Comparison of ENCODE assay signal across 9 cellular contexts in genomic region chr10:86966008-86966654, GRCh38. TPM values are rescaled to one million over a fixed set of nuclear protein-coding genes. Genes with fewer than 3 reads are reported as not detected.
DNase-seq lines count a peak whose midpoint lies in the region; ATAC-seq, FAIRE-seq and TF ChIP-seq lines count a peak whose summit lies in the region.
"Had no signal": no experiment of that assay in that cellular context is flagged by ENCODE, and none has a peak within 500 bp of the region (broad histone marks: within the 10 kb centered on the region; RNA-seq: fewer than 3 reads in every experiment).

No MANE protein-coding gene starts in this region.

- H4K20me1 ChIP-seq in endothelial cell of umbilical vein (replicated peaks; ENCODE audit: control insufficient read depth, extremely low read depth, insufficient read depth, low read length): no peaks in the 10 kb centered on the region

- no peak for FAIRE-seq in endothelial cell of umbilical vein (lab: Jason Lieb, UNC)
- no peak for FAIRE-seq in HTR-8/SVneo (lab: Jason Lieb, UNC)

- H3K27ac Mint-ChIP-seq in T-helper 2 cell treated with Interferon-gamma antibody and Interleukin-4, amounts not matched to agents 5 μg/mL and 100 μg/mL, for 36 hours: no peak overlapping the region

- H3K27ac ChIP-seq in endothelial cell of umbilical vein (ENCODE audit: insufficient read depth, low read depth, low read length): no peak overlapping the region

- H3K9me3 ChIP-seq in endothelial cell of umbilical vein (replicated peaks; ENCODE audit: control insufficient read depth, insufficient read depth, low read length): no peaks in the 10 kb centered on the region

- H3K9me3 Mint-ChIP-seq in T-helper 2 cell treated with Interferon-gamma antibody and Interleukin-4, amounts not matched to agents 5 μg/mL and 100 μg/mL, for 36 hours: no peaks in the 10 kb centered on the region

- H3K79me2 ChIP-seq in endothelial cell of umbilical vein (ENCODE audit: control insufficient read depth, insufficient read depth, low read length): no peaks in the 10 kb centered on the region

- intact Hi-C loops in endothelial cell of umbilical vein (cut with micrococcal nuclease): loop anchor here (1.0 kb wide), 2 partner anchors 12 to 27 kb away; no protein-coding TSS in a partner anchor

- H3K27me3 Mint-ChIP-seq in T-helper 2 cell treated with Interferon-gamma antibody and Interleukin-4, amounts not matched to agents 5 μg/mL and 100 μg/mL, for 36 hours (ENCODE audit: low read depth): peaks cover 15% of the 10 kb centered on the region

- H2AFZ ChIP-seq in endothelial cell of umbilical vein (ENCODE audit: low read depth, low read length): peak overlapping the region; percentile 85

- H3K9ac ChIP-seq in endothelial cell of umbilical vein (replicated peaks; ENCODE audit: extremely low read depth, insufficient read depth, low read length): no peak overlapping the region

- no peaks in the 10 kb centered on the region for H3K36me3 ChIP-seq in endothelial cell of umbilical vein (ENCODE audit: control insufficient read depth in 2 of 2, extremely low read depth in 1 of 2, insufficient read depth in 2 of 2, low read length in 2 of 2)

- no peaks in the 10 kb centered on the region for H3K27me3 ChIP-seq in endothelial cell of umbilical vein (ENCODE audit: control insufficient read depth in 2 of 2, insufficient read depth in 2 of 2, low read length in 2 of 2)

- peaks cover 19% of the 10 kb centered on the region for H3K4me1 Mint-ChIP-seq in T-helper 2 cell treated with Interferon-gamma antibody and Interleukin-4, amounts not matched to agents 5 μg/mL and 100 μg/mL, for 36 hours (ENCODE audit: low read depth)

- dilution Hi-C loops in endothelial cell of umbilical vein (cut with MboI; ENCODE audit: extremely low pct_ligation_motif_present, low sequenced_read_pairs): no loop called here

- CTCF ChIA-PET in endothelial cell of umbilical vein (lab: Charles Lee): interaction anchor here (0.6 to 8.5 kb wide), 18 partner anchors 10 to 308 kb away, joined by 3 to 189 read pairs (median 4); partner anchors contain the start of genes MMRN2, SHLD2 and SNCG

- no peak for TF ChIP-seq CTCF in endothelial cell of umbilical vein (IDR thresholded peaks at IDR 0.05; ENCODE audit: extremely low read depth in 1 of 2, insufficient read depth in 1 of 2, low read depth in 1 of 2, low read length in 2 of 2)

- POLR2A ChIA-PET in endothelial cell of umbilical vein (lab: Charles Lee): interaction anchor here (0.6 kb wide), 1 partner anchor 12 kb away, joined by 10 read pairs; no protein-coding TSS in a partner anchor

- no peaks in the 10 kb centered on the region for H3K36me3 Mint-ChIP-seq in T-helper 2 cell treated with Interferon-gamma antibody and Interleukin-4, amounts not matched to agents 5 μg/mL and 100 μg/mL, for 36 hours (ENCODE audit: low read depth)

- peaks cover 51% of the 10 kb centered on the region for H3K4me1 ChIP-seq in endothelial cell of umbilical vein (ENCODE audit: control insufficient read depth, extremely low read depth, insufficient read depth, low read length)

- BruUV-seq in endothelial cell of umbilical vein (replicated peaks; lab: Mats Ljungman, UMichigan): no TSS peak

- no peak for DNase-seq in T-helper 2 cell treated with Interferon-gamma antibody and Interleukin-4, amounts not matched to agents 5 μg/mL and 100 μg/mL, for 36 hours (ENCODE audit: low spot score)
- DNase-seq in T-helper 2 cell (no peak), endothelial cell of umbilical vein (ENCODE audit: low read depth, low spot score) (no peak), HTR-8/SVneo (ENCODE audit: insufficient read length, low spot score) (no peak), ecto neural progenitor cell (ENCODE audit: low spot score) (no peak), SIG-M5 (lab: John Stamatoyannopoulos, UW) (no peak)
- DNase-seq in stimulated activated CD4-positive, alpha-beta T cell treated with anti-CD3 and anti-CD28 coated beads, Interleukin-2, amount 100 ng/mL, for 4 hours (ENCODE audit: low read depth): peak; percentile 16

- no peak overlapping the region for H3K4me2 ChIP-seq in endothelial cell of umbilical vein (ENCODE audit: insufficient read depth, low read length)

- H3K4me3 Mint-ChIP-seq in T-helper 2 cell treated with Interferon-gamma antibody and Interleukin-4, amounts not matched to agents 5 μg/mL and 100 μg/mL, for 36 hours: peak overlapping the region; percentile 46

- TF ChIP-seq POLR2A in endothelial cell of umbilical vein (IDR thresholded peaks at IDR 0.05; ENCODE audit: low read depth, low read length): no peak

- H3K4me3 ChIP-seq in endothelial cell of umbilical vein (replicated peaks in 1 of 3; ENCODE audit: insufficient read depth in 1 of 3, low read depth in 1 of 3, low read length in 3 of 3): no peak overlapping the region

- no peaks in the 10 kb centered on the region for H3K9me1 ChIP-seq in endothelial cell of umbilical vein (replicated peaks; ENCODE audit: control insufficient read depth, extremely low read depth, insufficient read depth, low read length)

- ATAC-seq in HG03354 (IDR thresholded peaks at IDR 0.05; ENCODE audit: poor library complexity, severe bottlenecking, unreplicated experiment): peak; percentile 24

TF ChIP-seq in endothelial cell of umbilical vein, 7 proteins besides CTCF, POLR2A, EP300 and RAD21:
- TF ChIP-seq MYC (IDR thresholded peaks at IDR 0.05; ENCODE audit: low read depth, low read length): no peak
- TF ChIP-seq EZH2 (IDR thresholded peaks at IDR 0.05; ENCODE audit: borderline replicate concordance, low read depth, low read length, severe bottlenecking): no peak
- no peak for TF ChIP-seq MAX (IDR thresholded peaks at IDR 0.05; ENCODE audit: insufficient read depth, insufficient read length)
- no peak for TF ChIP-seq POLR2AphosphoS5 (IDR thresholded peaks at IDR 0.05; ENCODE audit: insufficient read depth, low read depth, low read length)
- TF ChIP-seq GATA2 (IDR thresholded peaks at IDR 0.05; ENCODE audit: insufficient read depth, insufficient read length, low read depth, low read length): no peak
- TF ChIP-seq FOS (IDR thresholded peaks at IDR 0.05; ENCODE audit: borderline replicate concordance, insufficient read depth, low read length): no peak
- no peak for TF ChIP-seq JUN (IDR thresholded peaks at IDR 0.05; ENCODE audit: borderline replicate concordance, insufficient read depth, insufficient read length, low read depth)
TF ChIP-seq in endothelial cell of umbilical vein: peak in this region for 0.

RNA-seq across cellular contexts. Expression of gene ADIRF, which starts 2.2 kb away (rescaled TPM):
- total RNA-seq in endothelial cell of umbilical vein: 2.8 and 4.4 TPM in 2 replicates
- 3.7 and 10.9 TPM in 2 replicates for polyA plus RNA-seq in endothelial cell of umbilical vein
- 4.3 and 4.6 TPM in 2 replicates for polyA plus RNA-seq in endothelial cell of umbilical vein (2011; cell fraction: cytosol; rRNA removed)
- polyA plus RNA-seq in endothelial cell of umbilical vein (2011; cell fraction: nucleus; rRNA removed): 1.1 and 2.3 TPM in 2 replicates
- polyA plus RNA-seq in endothelial cell of umbilical vein (2012): 37.9 and 46.9 TPM in 2 replicates
- 0.92 and 1.7 TPM in 2 replicates for polyA minus RNA-seq in endothelial cell of umbilical vein
- not detected for polyA minus RNA-seq in endothelial cell of umbilical vein (2011; cell fraction: cytosol; rRNA and poly(A)+ RNA removed)
- 1.2 TPM in 1 of 2 replicates, not detected in the other for polyA minus RNA-seq in endothelial cell of umbilical vein (2011; cell fraction: nucleus; rRNA and poly(A)+ RNA removed)

RNA-seq across cellular contexts. Expression of gene SNCG, which starts 7.7 kb away (rescaled TPM):
- 30.5 and 31.4 TPM in 2 replicates for total RNA-seq in endothelial cell of umbilical vein
- 50.6 and 60.8 TPM in 2 replicates for polyA plus RNA-seq in endothelial cell of umbilical vein
- polyA plus RNA-seq in endothelial cell of umbilical vein (2011; cell fraction: cytosol; rRNA removed): 87.4 and 89.6 TPM in 2 replicates
- polyA plus RNA-seq in endothelial cell of umbilical vein (2011; cell fraction: nucleus; rRNA removed): 43.1 and 43.7 TPM in 2 replicates
- 79.1 and 90.4 TPM in 2 replicates for polyA plus RNA-seq in endothelial cell of umbilical vein (2012)
- 10.3 and 10.6 TPM in 2 replicates for polyA minus RNA-seq in endothelial cell of umbilical vein
- 3.9 TPM for polyA minus RNA-seq in endothelial cell of umbilical vein (2011; cell fraction: cytosol; rRNA and poly(A)+ RNA removed)
- 3.9 and 7.0 TPM in 2 replicates for polyA minus RNA-seq in endothelial cell of umbilical vein (2011; cell fraction: nucleus; rRNA and poly(A)+ RNA removed)

RNA-seq across cellular contexts. Expression of gene MMRN2, which starts 8.7 kb away (rescaled TPM):
- total RNA-seq in endothelial cell of umbilical vein: 169 TPM in 2 replicates
- 143 and 154 TPM in 2 replicates for polyA plus RNA-seq in endothelial cell of umbilical vein
- polyA plus RNA-seq in endothelial cell of umbilical vein (2011; cell fraction: cytosol; rRNA removed): 139 and 140 TPM in 2 replicates
- 125 and 134 TPM in 2 replicates for polyA plus RNA-seq in endothelial cell of umbilical vein (2011; cell fraction: nucleus; rRNA removed)
- 160 and 182 TPM in 2 replicates for polyA plus RNA-seq in endothelial cell of umbilical vein (2012)
- polyA minus RNA-seq in endothelial cell of umbilical vein: 212 and 222 TPM in 2 replicates
- not detected for polyA minus RNA-seq in endothelial cell of umbilical vein (2011; cell fraction: cytosol; rRNA and poly(A)+ RNA removed)
- polyA minus RNA-seq in endothelial cell of umbilical vein (2011; cell fraction: nucleus; rRNA and poly(A)+ RNA removed): 64.9 and 76.6 TPM in 2 replicates

RNA-seq across cellular contexts. Expression of gene FAM25A, which starts 54.0 kb away (rescaled TPM):
- total RNA-seq in endothelial cell of umbilical vein: not detected in 2 replicates
- polyA plus RNA-seq in endothelial cell of umbilical vein: not detected in 2 replicates
- not detected in 2 replicates for polyA plus RNA-seq in endothelial cell of umbilical vein (2011; cell fraction: cytosol; rRNA removed)
- not detected in 2 replicates for polyA plus RNA-seq in endothelial cell of umbilical vein (2011; cell fraction: nucleus; rRNA removed)
- not detected in 2 replicates for polyA plus RNA-seq in endothelial cell of umbilical vein (2012)
- not detected in 2 replicates for polyA minus RNA-seq in endothelial cell of umbilical vein
- not detected for polyA minus RNA-seq in endothelial cell of umbilical vein (2011; cell fraction: cytosol; rRNA and poly(A)+ RNA removed)
- not detected in 2 replicates for polyA minus RNA-seq in endothelial cell of umbilical vein (2011; cell fraction: nucleus; rRNA and poly(A)+ RNA removed)
- total RNA-seq: liver had no signal
- polyA plus RNA-seq: liver had no signal
